Comparison of ENCODE assay signal across 23 cellular contexts in the genomic region with DNA sequence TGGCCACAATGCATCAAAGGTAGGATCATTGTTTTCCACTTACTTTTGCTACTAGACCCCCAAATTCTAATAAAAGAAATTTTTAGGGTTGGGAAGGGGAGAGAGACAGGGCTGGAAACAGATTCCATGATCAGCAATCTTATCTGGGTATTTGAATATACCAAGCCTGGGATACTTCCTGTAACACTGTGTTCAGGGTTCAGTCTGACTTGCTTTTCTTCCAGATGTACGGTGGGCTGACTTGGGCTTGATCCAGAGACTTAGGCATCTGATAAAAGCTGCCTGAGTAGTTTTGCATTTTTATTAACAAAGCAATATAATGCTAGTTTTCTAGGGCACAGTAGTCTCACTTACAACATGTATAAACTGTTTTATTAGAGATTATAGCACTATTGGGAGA.
"Had no signal": no experiment of that assay in that cellular context is flagged by ENCODE, and none has a peak within 500 bp of the region (broad histone marks: within the 10 kb centered on the region; RNA-seq: fewer than 3 reads in every experiment).

No MANE protein-coding gene starts in this region.

- H3K27me3 Mint-ChIP-seq: activated B cell treated with CpG ODN at 0.5 μM for 24 hours; activated CD8-positive, alpha-beta memory T cell treated with anti-CD3 and anti-CD28 coated beads, Interleukin-2, amount 10 ng/mL, durations not matched to agents 7 days and 5 days; activated naive CD8-positive, alpha-beta T cell treated with anti-CD3 and anti-CD28 coated beads for 36 hours; activated T-helper 17 cell treated with anti-CD3 and anti-CD28 coated beads, Interleukin-2, amount 50 U/mL, for 72 hours had no signal

- H3K4me1 Mint-ChIP-seq: activated B cell treated with CpG ODN at 0.5 μM for 24 hours; activated CD8-positive, alpha-beta memory T cell treated with anti-CD3 and anti-CD28 coated beads, Interleukin-2, amount 10 ng/mL, durations not matched to agents 7 days and 5 days; activated naive CD8-positive, alpha-beta T cell treated with anti-CD3 and anti-CD28 coated beads for 36 hours; activated T-helper 17 cell treated with anti-CD3 and anti-CD28 coated beads, Interleukin-2, amount 50 U/mL, for 72 hours had no signal

- H3K27ac Mint-ChIP-seq: activated B cell treated with CpG ODN at 0.5 μM for 24 hours; activated CD4-positive, alpha-beta memory T cell treated with anti-CD3 and anti-CD28 coated beads for 36 hours; activated CD8-positive, alpha-beta memory T cell treated with anti-CD3 and anti-CD28 coated beads, Interleukin-2, amount 10 ng/mL, durations not matched to agents 7 days and 5 days; activated naive CD8-positive, alpha-beta T cell treated with anti-CD3 and anti-CD28 coated beads for 36 hours; activated T-helper 17 cell treated with anti-CD3 and anti-CD28 coated beads, Interleukin-2, amount 50 U/mL, for 72 hours had no signal

- H3K36me3 Mint-ChIP-seq: activated CD4-positive, alpha-beta memory T cell treated with anti-CD3 and anti-CD28 coated beads for 36 hours; activated CD8-positive, alpha-beta memory T cell treated with anti-CD3 and anti-CD28 coated beads, Interleukin-2, amount 10 ng/mL, durations not matched to agents 7 days and 5 days; activated naive CD8-positive, alpha-beta T cell treated with anti-CD3 and anti-CD28 coated beads for 36 hours had no signal

- H3K9me3 Mint-ChIP-seq: activated T-helper 17 cell treated with anti-CD3 and anti-CD28 coated beads, Interleukin-2, amount 50 U/mL, for 72 hours had no signal

- DNase-seq: activated B cell treated with CpG ODN at 0.5 μM for 24 hours; activated CD4-positive, alpha-beta memory T cell treated with anti-CD3 and anti-CD28 coated beads for 36 hours; activated CD4-positive, alpha-beta T cell treated with anti-CD3 and anti-CD28 coated beads for 4 hours; activated CD8-positive, alpha-beta memory T cell treated with anti-CD3 and anti-CD28 coated beads, Interleukin-2, amount 10 ng/mL, durations not matched to agents 7 days and 5 days; activated naive CD4-positive, alpha-beta T cell; activated naive CD8-positive, alpha-beta T cell treated with anti-CD3 and anti-CD28 coated beads for 36 hours; activated T-cell treated with anti-CD3 and anti-CD28 coated beads, Interleukin-2, amount 50 U/mL, for 1 hour; amniotic stem cell; dermis blood vessel endothelial cell; effector memory CD4-positive, alpha-beta T cell; esophagus squamous epithelium; heart right ventricle; left lung; mammary epithelial cell; occipital lobe; posterior cingulate gyrus; retina; stimulated activated CD4-positive, alpha-beta T cell treated with anti-CD3 and anti-CD28 coated beads, Interleukin-12 subunit alpha, Interleukin-12 subunit beta, amount 100 ng/mL, for 4 hours; stimulated activated CD4-positive, alpha-beta T cell treated with anti-CD3 and anti-CD28 coated beads, Interleukin-1b, Interleukin-23, amount 100 ng/mL, for 48 hours; stimulated activated CD8-positive, alpha-beta memory T cell treated with anti-CD3 and anti-CD28 coated beads, Interleukin-4, amount 100 ng/mL, for 48 hours; stimulated activated naive CD4-positive, alpha-beta T cell; upper lobe of right lung had no signal

- H3K4me3 Mint-ChIP-seq: activated B cell treated with CpG ODN at 0.5 μM for 24 hours; activated CD4-positive, alpha-beta memory T cell treated with anti-CD3 and anti-CD28 coated beads for 36 hours; activated CD8-positive, alpha-beta memory T cell treated with anti-CD3 and anti-CD28 coated beads, Interleukin-2, amount 10 ng/mL, durations not matched to agents 7 days and 5 days; activated naive CD8-positive, alpha-beta T cell treated with anti-CD3 and anti-CD28 coated beads for 36 hours; activated T-helper 17 cell treated with anti-CD3 and anti-CD28 coated beads, Interleukin-2, amount 50 U/mL, for 72 hours had no signal
